Comparison of ENCODE assay signal across 24 cellular contexts in the genomic region with DNA sequence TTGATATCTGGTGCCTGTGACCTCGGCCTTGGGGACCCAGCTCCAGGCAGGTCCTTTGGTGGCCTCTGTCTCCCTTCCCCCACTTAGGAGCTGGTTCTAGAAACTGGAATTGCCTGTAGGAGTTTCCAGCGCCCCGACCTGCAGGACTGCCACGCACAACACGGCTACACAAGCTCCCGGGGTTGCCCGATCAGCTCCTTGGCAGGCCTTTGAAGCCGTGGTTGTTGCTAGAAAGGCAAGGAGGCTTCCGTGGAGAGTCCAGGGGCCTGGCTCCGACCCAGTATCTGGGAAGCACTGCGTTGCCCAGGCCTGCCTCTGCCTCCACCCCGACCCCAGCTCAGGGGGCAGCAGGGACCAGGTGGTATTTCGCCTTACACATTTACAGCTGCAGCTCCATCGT. TPM values are rescaled to one million over a fixed set of nuclear protein-coding genes. Genes with fewer than 3 reads are reported as not detected.
A peak's percentile ranks its signal among the peaks of the same experiment; 100 is the strongest.
DNase-seq lines count a peak whose midpoint lies in the region; ATAC-seq and TF ChIP-seq lines count a peak whose summit lies in the region.
"Had no signal": no experiment of that assay in that cellular context is flagged by ENCODE, and none has a peak within 500 bp of the region (broad histone marks: within the 10 kb centered on the region; RNA-seq: fewer than 3 reads in every experiment).

No MANE protein-coding gene starts in this region.

- H3K36me3 ChIP-seq in A673 (ENCODE audit: insufficient read depth, low read length, poor library complexity, severe bottlenecking) (peaks cover 12% of the 10 kb centered on the region), PC-3 (ENCODE audit: low read depth, low read length) (no peaks in the 10 kb centered on the region), hepatocyte (replicated peaks; ENCODE audit: insufficient read depth, low read depth) (no peaks in the 10 kb centered on the region), stomach (no peaks in the 10 kb centered on the region)
- H3K36me3 ChIP-seq: gastrocnemius medialis had no signal

- no peaks in the 10 kb centered on the region for H4K20me1 ChIP-seq in PC-3 (ENCODE audit: low read length)
- H4K20me1 ChIP-seq in hepatocyte (ENCODE audit: insufficient read depth, poor library complexity, severe bottlenecking) = no peaks in the 10 kb centered on the region

- H3K27ac ChIP-seq in A673 (ENCODE audit: low read depth, low read length, poor library complexity, severe bottlenecking) (peak overlapping the region; percentile 73), PC-3 (ENCODE audit: low read length) (peak overlapping the region; percentile 99), hepatocyte (peak overlapping the region; percentile 95), stomach (peak overlapping the region in 1 of 5 donors; percentile 77)
- H3K27ac ChIP-seq: gastrocnemius medialis had no signal

- POLR2A ChIA-PET in A673 (lab: Charles Lee; ENCODE audit: low non-redundant PET) (no interaction called here), PC-3 (lab: Charles Lee; ENCODE audit: unreplicated experiment) (no interaction called here)

- CTCF ChIA-PET in A673 (lab: Charles Lee) = interaction anchor here (0.5 kb wide), 1 partner anchor 17 kb away, joined by 5 read pairs; no protein-coding TSS in a partner anchor
- CTCF ChIA-PET in PC-3 (lab: Charles Lee) = interaction anchor here (0.7 kb wide), 1 partner anchor 208 kb away, joined by 3 read pairs; no protein-coding TSS in a partner anchor

- H3K79me2 ChIP-seq in PC-3 (ENCODE audit: low read length) = no peaks in the 10 kb centered on the region
- no peaks in the 10 kb centered on the region for H3K79me2 ChIP-seq in hepatocyte

- no peaks in the 10 kb centered on the region for H3F3A ChIP-seq in PC-3 (ENCODE audit: low read length, unreplicated experiment)

- TF ChIP-seq CTCF in A673 (conservative IDR thresholded peaks at IDR 0.05; ENCODE audit: low read depth, low read length) = no peak
- TF ChIP-seq CTCF in PC-3 (conservative IDR thresholded peaks at IDR 0.05; ENCODE audit: low read depth, low read length) = no peak
- TF ChIP-seq CTCF in hepatocyte (IDR thresholded peaks at IDR 0.05; ENCODE audit: poor library complexity) = no peak
- TF ChIP-seq CTCF in stomach (IDR thresholded peaks at IDR 0.05) = no peak

- BruUV-seq in A673 (replicated peaks; lab: Mats Ljungman, UMichigan) (no TSS peak), PC-3 (replicated peaks; lab: Mats Ljungman, UMichigan) (no TSS peak)

- TF ChIP-seq EP300 in stomach (IDR thresholded peaks at IDR 0.05) = no peak

- H3K4me3 ChIP-seq in A673 (ENCODE audit: low read depth, low read length, poor library complexity, severe bottlenecking) (no peak overlapping the region), PC-3 (ENCODE audit: low read length) (no peak overlapping the region), hepatocyte (no peak overlapping the region), stomach (no peak overlapping the region)
- H3K4me3 ChIP-seq: gastrocnemius medialis had no signal

- H3K4me2 ChIP-seq in PC-3 (ENCODE audit: low read length) (no peak overlapping the region), hepatocyte (no peak overlapping the region)

- no peaks in the 10 kb centered on the region for H3K27me3 ChIP-seq in A673 (replicated peaks; ENCODE audit: insufficient read depth, low read depth, low read length, poor library complexity)
- H3K27me3 ChIP-seq in PC-3 (ENCODE audit: low read length) = no peaks in the 10 kb centered on the region
- H3K27me3 ChIP-seq in hepatocyte = no peaks in the 10 kb centered on the region
- no peaks in the 10 kb centered on the region for H3K27me3 ChIP-seq in stomach
- H3K27me3 ChIP-seq: gastrocnemius medialis had no signal

- peaks cover 33% of the 10 kb centered on the region for H3K4me1 ChIP-seq in A673 (ENCODE audit: insufficient read depth, low read length, poor library complexity, severe bottlenecking)
- H3K4me1 ChIP-seq in PC-3 (ENCODE audit: insufficient read depth, low read length) = peaks cover 41% of the 10 kb centered on the region
- peaks cover 37% of the 10 kb centered on the region for H3K4me1 ChIP-seq in hepatocyte (ENCODE audit: insufficient read depth)
- peaks cover 24 to 36% (median 33%) of the 10 kb centered on the region in 4 donors for H3K4me1 ChIP-seq in stomach

- ATAC-seq in PC-3 = no peak
- ATAC-seq in GM19328 (IDR thresholded peaks at IDR 0.05; ENCODE audit: unreplicated experiment) = no peak
- ATAC-seq in HG03432 (IDR thresholded peaks at IDR 0.05; ENCODE audit: unreplicated experiment) = no peak
- ATAC-seq: activated CD4-positive, alpha-beta T cell treated with anti-CD3 and anti-CD28 coated beads for 36 hours; gastrocnemius medialis; left colon; naive thymus-derived CD8-positive, alpha-beta T cell; stimulated activated effector memory CD8-positive, alpha-beta T cell treated with anti-CD3 and anti-CD28 coated beads, Interleukin-12 subunit alpha, Interleukin-12 subunit beta, amount 100 ng/mL, for 72 hours had no signal

- H3K9me2 ChIP-seq in PC-3 (replicated peaks; ENCODE audit: low read length) (no peaks in the 10 kb centered on the region), hepatocyte (replicated peaks; ENCODE audit: insufficient read depth) (no peaks in the 10 kb centered on the region)

- no peak for TF ChIP-seq POLR2A in stomach (IDR thresholded peaks at IDR 0.05)

- intact Hi-C loops in A673 (cut with micrococcal nuclease; ENCODE audit: unreplicated experiment) (loop anchor here (10.0 kb wide), 1 partner anchor 83 kb away; no protein-coding TSS in a partner anchor), PC-3 (cut with micrococcal nuclease) (loop anchor here (10.0 kb wide), 1 partner anchor 107 kb away; no protein-coding TSS in a partner anchor), posterior vena cava (cut with DNase I) (no loop called here), stomach (cut with DNase I; ENCODE audit: low total_unique reads) (no loop called here)

- H3K9me3 ChIP-seq in A673 (ENCODE audit: low read depth, low read length, poor library complexity, severe bottlenecking) = no peaks in the 10 kb centered on the region
- no peaks in the 10 kb centered on the region for H3K9me3 ChIP-seq in PC-3 (ENCODE audit: low read length)
- no peaks in the 10 kb centered on the region for H3K9me3 ChIP-seq in hepatocyte (ENCODE audit: low read depth)
- no peaks in the 10 kb centered on the region for H3K9me3 ChIP-seq in stomach
- H3K9me3 ChIP-seq: gastrocnemius medialis had no signal

- H2AFZ ChIP-seq in PC-3 (ENCODE audit: low read length) (no peak overlapping the region), hepatocyte (no peak overlapping the region)

- DNase-seq in A673 (ENCODE audit: low spot score) (no peak), PC-3 (no peak), hepatocyte (ENCODE audit: low spot score) (no peak), posterior vena cava (ENCODE audit: low spot score) (peak; percentile 69), stomach (no peak), medulla oblongata (ENCODE audit: extremely low spot score) (no peak)
- DNase-seq: activated CD4-positive, alpha-beta T cell treated with anti-CD3 and anti-CD28 coated beads for 36 hours; activated effector memory CD4-positive, alpha-beta T cell treated with anti-CD3 and anti-CD28 coated beads, Interleukin-2, amount 50 U/mL, for 16 hours; activated naive CD8-positive, alpha-beta T cell treated with anti-CD3 and anti-CD28 coated beads, Interleukin-2, amount 10 ng/mL, durations not matched to agents 7 days and 5 days; gastrocnemius medialis; HCEC 1CT; hippocampal formation; KG1; left colon; midbrain; MM.1S; NCI-H1417 treated with DMSO at 0.1 percent for 48 hours; NCI-H774; stimulated activated CD4-positive, alpha-beta T cell treated with anti-CD3 and anti-CD28 coated beads, Interleukin-4, amount 100 ng/mL, for 24 hours; T-helper 2 cell had no signal

- no peak overlapping the region for H3K9ac ChIP-seq in PC-3 (ENCODE audit: low read length)

- WGBS in hepatocyte (ENCODE audit: low lambda C conversion rate, missing lambda C conversion rate) = 87% methylated on average over 14 of the region's 14 CpGs
- WGBS in stomach, 5 donors = 65 to 87% (median 72%) methylated on average over 3 to 14 of the region's 14 CpGs

RNA-seq across cellular contexts. Expression of a gene that starts 54.4 kb away (rescaled TPM):
- total RNA-seq in A673 (2021) (37.1 and 40.4 TPM in 2 replicates), PC-3 (2014; rRNA removed) (52.5 and 66.0 TPM in 2 replicates), hepatocyte (7.2 and 13.3 TPM in 2 replicates), posterior vena cava (1 to 10 TPM; 1.6 to 2.0 TPM), stomach (10 to 100 TPM in 2 of 5 donors, 1 to 10 TPM in 2, not detected in 1; 1.3 to 16.2 (median 9.5) TPM)
- polyA plus RNA-seq in hepatocyte (24.3 and 39.9 TPM in 2 replicates), stomach (10 to 100 TPM in 1 of 3 donors, 1 to 10 TPM in 2; 5.2 to 13.4 (median 5.7) TPM)

Comparison
In these comparisons a context has a peak if more than half of its experiments do, and no peak if none do; other contexts are left out.
1. intact Hi-C loops: an anchor here in A673 (10.0 kb wide) and PC-3 (10.0 kb wide); none called in posterior vena cava and stomach.